In genomic region chr1:1351511-1352427, GRCh38 we compare ENCODE assay signal across 10 cellular contexts. TPM values are rescaled to one million over a fixed set of nuclear protein-coding genes. Genes with fewer than 3 reads are reported as not detected.
DNase-seq lines count a peak whose midpoint lies in the region; ATAC-seq and TF ChIP-seq lines count a peak whose summit lies in the region.
"Had no signal": no experiment of that assay in that cellular context is flagged by ENCODE, and none has a peak within 500 bp of the region (broad histone marks: within the 10 kb centered on the region; RNA-seq: fewer than 3 reads in every experiment).

No MANE protein-coding gene starts in this region.

- H3K27me3 ChIP-seq in esophagus squamous epithelium = peaks cover 0 to 49% (median 12%) of the 10 kb centered on the region in 4 donors
- H3K27me3 ChIP-seq in neuron (ENCODE audit: insufficient read depth, low read length) = no peaks in the 10 kb centered on the region

- no peaks in the 10 kb centered on the region for H3K9me3 ChIP-seq in OCI-LY7 (ENCODE audit: low read length)
- no peaks in the 10 kb centered on the region for H3K9me3 ChIP-seq in esophagus squamous epithelium
- H3K9me3 ChIP-seq in neuron (ENCODE audit: low read length) = no peaks in the 10 kb centered on the region

- peak overlapping the region; percentile 57 to 69 for H3K4me3 Mint-ChIP-seq in CD14-positive monocyte

- POLR2A ChIA-PET in OCI-LY7 (lab: Charles Lee) = no interaction called here

- CTCF ChIA-PET in OCI-LY7 (lab: Charles Lee; ENCODE audit: unreplicated experiment) = no interaction called here

- TF ChIP-seq CTCF in CD14-positive monocyte (IDR thresholded peaks at IDR 0.05) = no peak
- no peak for TF ChIP-seq CTCF in OCI-LY7 (conservative IDR thresholded peaks at IDR 0.05; ENCODE audit: low read length)
- TF ChIP-seq CTCF in esophagus squamous epithelium (IDR thresholded peaks at IDR 0.05) = no peak

- TF ChIP-seq POLR2A in esophagus squamous epithelium (IDR thresholded peaks at IDR 0.05) = no peak

- H3K36me3 ChIP-seq in OCI-LY7 (ENCODE audit: insufficient read depth, low read length) (no peaks in the 10 kb centered on the region), esophagus squamous epithelium (peaks cover 0 to 23% (median 0%) of the 10 kb centered on the region in 3 donors), neuron (ENCODE audit: insufficient read depth, low read length) (no peaks in the 10 kb centered on the region)

- intact Hi-C loops in CD14-positive monocyte (cut with micrococcal nuclease) = no loop called here
- intact Hi-C loops in OCI-LY7 (cut with micrococcal nuclease; ENCODE audit: unreplicated experiment) = no loop called here
- intact Hi-C loops in esophagus squamous epithelium (cut with DNase I) = no loop called here

- no peaks in the 10 kb centered on the region for H3K9me2 ChIP-seq in OCI-LY7 (ENCODE audit: insufficient read depth, low read length)

- no peak overlapping the region for H3K4me3 ChIP-seq in OCI-LY7 (ENCODE audit: low read depth, low read length, poor library complexity, severe bottlenecking)
- peak overlapping the region in 2 of 4 donors; percentile 22 to 32 for H3K4me3 ChIP-seq in esophagus squamous epithelium
- H3K4me3 ChIP-seq in neuron (ENCODE audit: low read length) = peak overlapping the region; percentile 9

- peaks cover 30 to 66% (median 43%) of the 10 kb centered on the region in 3 donors for H3K27me3 Mint-ChIP-seq in CD14-positive monocyte (ENCODE audit: low read depth in 3 of 3)

- ATAC-seq in HG03432 (IDR thresholded peaks at IDR 0.05; ENCODE audit: unreplicated experiment) (no peak), HG03571 (IDR thresholded peaks at IDR 0.05; ENCODE audit: unreplicated experiment) (no peak)

- no peaks in the 10 kb centered on the region for H4K20me1 ChIP-seq in OCI-LY7 (ENCODE audit: insufficient read depth, low read length)

- peak overlapping the region; percentile 34; the same call in 1 of the 2 replicates for H3K4me2 ChIP-seq in OCI-LY7 (ENCODE audit: low read length)
- H3K4me2 ChIP-seq: KMS-11 had no signal

- no peak overlapping the region for H3K27ac Mint-ChIP-seq in CD14-positive monocyte

- H3K4me1 ChIP-seq in OCI-LY7 (ENCODE audit: insufficient read depth, low read length, poor library complexity, severe bottlenecking) = peaks cover 31% of the 10 kb centered on the region
- H3K4me1 ChIP-seq in esophagus squamous epithelium = peaks cover 50 to 74% (median 62%) of the 10 kb centered on the region in 3 donors
- H3K4me1 ChIP-seq in neuron (ENCODE audit: insufficient read depth, low read length) = peaks cover 27% of the 10 kb centered on the region

- H2AFZ ChIP-seq in OCI-LY7 (ENCODE audit: low read length) (no peak overlapping the region), neuron (ENCODE audit: low read depth, low read length) (no peak overlapping the region)

- BruUV-seq in OCI-LY7 (replicated peaks; lab: Mats Ljungman, UMichigan) = no TSS peak

- peaks cover 0 to 10% (median 4%) of the 10 kb centered on the region in 7 donors for H3K9me3 Mint-ChIP-seq in CD14-positive monocyte

- peaks cover 0 to 6% of the 10 kb centered on the region in 2 donors for H3K36me3 Mint-ChIP-seq in CD14-positive monocyte

- DNase-seq in CD14-positive monocyte (ENCODE audit: low spot score) (no peak), OCI-LY7 (ENCODE audit: low spot score) (no peak), esophagus squamous epithelium (lab: John Stamatoyannopoulos, UW) (no peak), NCI-H187 (lab: John Stamatoyannopoulos, UW) (no peak), DMS153 treated with DMSO at 0.1 percent for 48 hours (lab: John Stamatoyannopoulos, UW; ENCODE audit: unreplicated experiment) (no peak)
- DNase-seq: stimulated activated naive CD4-positive, alpha-beta T cell had no signal

- H3K27ac ChIP-seq in OCI-LY7 (ENCODE audit: low read depth, low read length, poor library complexity, severe bottlenecking) = no peak overlapping the region
- peak overlapping the region in 3 of 4 donors; percentile 41 to 76 (median 53) for H3K27ac ChIP-seq in esophagus squamous epithelium
- H3K27ac ChIP-seq: KMS-11 had no signal

- 33 to 57% methylated on average over 9 to 19 of the region's 29 CpGs for WGBS in esophagus squamous epithelium, 2 donors

- peaks cover 14% of the 10 kb centered on the region for H3K4me1 Mint-ChIP-seq in CD14-positive monocyte

- no peaks in the 10 kb centered on the region for H3K79me2 ChIP-seq in OCI-LY7 (ENCODE audit: insufficient read depth, low read depth, low read length)

RNA-seq across cellular contexts. Expression of gene DVL1, which starts 2.6 kb away (rescaled TPM):
- polyA plus RNA-seq in CD14-positive monocyte = under 1 TPM; 0.41 to 0.55 TPM
- 41.7 and 47.1 TPM in 2 replicates for total RNA-seq in OCI-LY7 (2014; rRNA removed; shearing (Covaris generic))
- total RNA-seq in OCI-LY7 (2022) (27.8 and 30.7 TPM in 2 replicates), esophagus squamous epithelium (100 to 1,000 TPM in 1 of 4 donors, 10 to 100 TPM in 3; 63.5 to 111 (median 88.0) TPM)

RNA-seq across cellular contexts. Expression of gene MXRA8, which starts 6.6 kb away (rescaled TPM):
- not detected for polyA plus RNA-seq in CD14-positive monocyte
- not detected in 2 replicates for total RNA-seq in OCI-LY7 (2014; rRNA removed; shearing (Covaris generic))
- total RNA-seq in OCI-LY7 (2022) (not detected in 2 replicates), esophagus squamous epithelium (10 to 100 TPM in 2 of 4 donors, 1 to 10 TPM in 1, under 1 TPM in 1; 0.45 to 33.8 (median 12.8) TPM)

RNA-seq across cellular contexts. Expression of gene TAS1R3, which starts 20.7 kb away (rescaled TPM):
- not detected for polyA plus RNA-seq in CD14-positive monocyte
- 0.41 and 1.1 TPM in 2 replicates for total RNA-seq in OCI-LY7 (2014; rRNA removed; shearing (Covaris generic))
- total RNA-seq in OCI-LY7 (2022) (0.99 and 1.2 TPM in 2 replicates), esophagus squamous epithelium (under 1 TPM; 0.13 to 0.57 (median 0.30) TPM)

RNA-seq across cellular contexts. Expression of gene AURKAIP1, which starts 23.2 kb away (rescaled TPM):
- 100 to 1,000 TPM; 134 to 160 TPM for polyA plus RNA-seq in CD14-positive monocyte
- total RNA-seq in OCI-LY7 (2014; rRNA removed; shearing (Covaris generic)) = 156 and 163 TPM in 2 replicates
- total RNA-seq in OCI-LY7 (2022) = 145 and 172 TPM in 2 replicates
- total RNA-seq in esophagus squamous epithelium = 100 to 1,000 TPM in 3 of 4 donors, 10 to 100 TPM in 1; 92.7 to 134 (median 123) TPM

RNA-seq across cellular contexts. Expression of gene CPTP, which starts 27.2 kb away (rescaled TPM):
- polyA plus RNA-seq in CD14-positive monocyte = 1 to 10 TPM; 7.4 to 7.7 TPM
- total RNA-seq in OCI-LY7 (2014; rRNA removed; shearing (Covaris generic)) = 16.6 and 18.5 TPM in 2 replicates
- total RNA-seq in OCI-LY7 (2022) = 20.3 and 20.6 TPM in 2 replicates
- 10 to 100 TPM; 27.7 to 75.2 (median 33.4) TPM for total RNA-seq in esophagus squamous epithelium
